ENCODE assay signal across 2 cellular contexts in the genomic region with DNA sequence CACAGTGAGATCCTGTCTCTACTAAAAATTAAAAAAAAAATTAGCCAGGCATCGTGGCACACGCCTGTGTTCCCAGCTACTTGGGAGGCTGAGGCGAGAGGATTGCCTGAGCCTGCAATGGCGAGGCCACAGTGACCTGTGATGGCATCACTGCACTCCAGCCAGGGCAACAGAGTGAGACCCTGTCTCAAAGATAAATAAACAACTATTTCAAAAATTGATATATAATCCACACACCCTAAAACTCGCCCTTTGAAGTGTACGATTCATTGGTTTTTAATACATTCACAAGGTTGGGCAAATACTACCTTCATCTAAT.
TF ChIP-seq lines count a peak whose summit lies in the region.

No MANE protein-coding gene starts in this region.

TF ChIP-seq in HepG2, 621 proteins besides CTCF, POLR2A, EP300 and RAD21:
- TF ChIP-seq ZNF121 (CRISPR knock-in tag; IDR thresholded peaks at IDR 0.05), result peak; percentile 51; the same call in 1 of the 2 replicates
- TF ChIP-seq, protein P1, sequence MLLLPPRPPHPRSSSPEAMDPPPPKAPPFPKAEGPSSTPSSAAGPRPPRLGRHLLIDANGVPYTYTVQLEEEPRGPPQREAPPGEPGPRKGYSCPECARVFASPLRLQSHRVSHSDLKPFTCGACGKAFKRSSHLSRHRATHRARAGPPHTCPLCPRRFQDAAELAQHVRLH (CRISPR knock-in tag; IDR thresholded peaks at IDR 0.05; ENCODE audit: borderline replicate concordance, low read depth), result no peak

TF ChIP-seq in K562, 482 proteins besides CTCF, POLR2A, EP300 and RAD21:
- TF ChIP-seq ZNF121 (CRISPR knock-in tag; conservative IDR thresholded peaks at IDR 0.05), result peak; percentile 88
- no peak for TF ChIP-seq EWSR1 (IDR thresholded peaks at IDR 0.05; ENCODE audit: borderline replicate concordance, low read depth, partially characterized antibody)
